ENCODE assay signal across 7 cellular contexts in the genomic region with DNA sequence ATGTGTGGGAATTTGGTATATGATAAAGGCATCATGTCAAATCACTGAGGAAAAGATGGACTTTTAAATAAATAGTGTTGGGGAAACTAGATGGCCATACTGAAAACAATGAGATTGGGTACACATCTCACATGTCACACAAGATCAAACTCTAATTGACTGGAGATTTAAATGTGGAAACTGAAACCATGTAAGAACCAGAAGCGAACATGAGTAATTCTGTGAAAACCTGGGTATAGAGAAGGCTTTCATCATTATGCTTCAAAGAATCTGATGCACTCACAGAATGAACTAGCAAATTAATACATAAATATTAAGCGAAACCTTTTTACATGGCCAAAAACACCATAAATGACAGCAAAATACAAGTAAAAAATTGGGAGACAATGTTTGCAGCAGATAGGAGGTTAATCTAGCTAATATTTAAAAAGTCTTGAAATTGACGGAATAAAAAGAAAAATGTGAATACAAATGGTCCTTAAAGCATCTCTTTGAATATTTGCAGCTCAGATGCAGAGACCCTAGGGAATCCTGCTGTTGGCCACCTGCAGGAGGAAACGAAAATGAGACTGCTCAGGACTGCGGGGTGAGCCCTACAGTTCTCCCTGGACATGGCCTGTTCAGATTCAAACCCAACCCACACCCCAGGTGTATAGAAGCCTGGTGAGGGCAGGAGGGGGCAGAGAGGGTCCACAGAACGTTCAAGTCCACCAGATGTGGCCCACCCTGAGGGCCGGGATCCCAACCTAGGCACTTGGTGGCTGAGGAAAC.
DNase-seq lines count a peak whose midpoint lies in the region; ATAC-seq, FAIRE-seq and TF ChIP-seq lines count a peak whose summit lies in the region.
"Not testable (repeated sequence)": the region's sequence is repeated elsewhere in the genome, so short reads cannot be mapped to it uniquely, and the experiment has no call there.

No MANE protein-coding gene starts in this region.

- CTCF ChIA-PET in A549 (lab: Yijun Ruan, JAX) = interaction anchor here (1.2 kb wide), 1 partner anchor 32 kb away, joined by 3 read pairs; no protein-coding TSS in a partner anchor
- CTCF ChIA-PET in activated CD4-positive, alpha-beta T cell treated with anti-CD3 and anti-CD28 coated beads for 36 hours (lab: Charles Lee); HepG2 (lab: Yijun Ruan, JAX; ENCODE audit: low intra/inter-chr PET ratio, low total read pairs): not testable (repeated sequence)

- not testable (repeated sequence) for H3K4me1 ChIP-seq in A549; MM.1S (ENCODE audit: low read length); HepG2 (ENCODE audit: insufficient read depth, low read length)

- peak; percentile 89 for FAIRE-seq in A549 (lab: Jason Lieb, UNC)
- FAIRE-seq in HepG2 (lab: Jason Lieb, UNC) = not testable (repeated sequence)

- 18% methylated on average over 7 of the region's 7 CpGs for WGBS in A549 (ENCODE audit: missing lambda C conversion rate)
- WGBS in HepG2 (ENCODE audit: low lambda C conversion rate) = 19% methylated on average over 5 of the region's 7 CpGs

- not testable (repeated sequence) for TF ChIP-seq RAD21 in A549 (conservative IDR thresholded peaks at IDR 0.05 in 1 of 2, IDR thresholded peaks at IDR 0.05 in 1 of 2); HepG2 (CRISPR knock-in tag; IDR thresholded peaks at IDR 0.05)

- not testable (repeated sequence) for H4K20me1 ChIP-seq in MM.1S (ENCODE audit: insufficient read depth, low read length); HepG2 (ENCODE audit: insufficient read depth, low read length)

- not testable (repeated sequence) for BruUV-seq in HepG2 (replicated peaks; lab: Mats Ljungman, UMichigan)

- not testable (repeated sequence) for H3K9me3 Mint-ChIP-seq in activated CD4-positive, alpha-beta T cell treated with anti-CD3 and anti-CD28 coated beads for 36 hours (ENCODE audit: low read depth); stimulated activated memory B cell treated with anti-CD40 and anti-IgM and Interleukin-4, amounts not matched to agents 10 μg/mL and 1 μg/mL and 100 μg/mL, for 72 hours

- H3K4me1 Mint-ChIP-seq in activated CD4-positive, alpha-beta T cell treated with anti-CD3 and anti-CD28 coated beads for 36 hours = not testable (repeated sequence)
- peaks cover 12% of the 10 kb centered on the region for H3K4me1 Mint-ChIP-seq in stimulated activated memory B cell treated with anti-CD40 and anti-IgM and Interleukin-4, amounts not matched to agents 10 μg/mL and 1 μg/mL and 100 μg/mL, for 72 hours

- POLR2A ChIA-PET in A549 (lab: Yijun Ruan, JAX); activated CD4-positive, alpha-beta T cell treated with anti-CD3 and anti-CD28 coated beads for 36 hours (lab: Charles Lee); HepG2 (lab: Yijun Ruan, JAX): not testable (repeated sequence)

- H3K9me2 ChIP-seq in MM.1S (replicated peaks; ENCODE audit: insufficient read depth, low read length) = not testable (repeated sequence)

- TF ChIP-seq CTCF in A549 (IDR thresholded peaks at IDR 0.05); MM.1S (IDR thresholded peaks at IDR 0.05; ENCODE audit: low read length); HepG2 (CRISPR knock-in tag; IDR thresholded peaks at IDR 0.05): not testable (repeated sequence)

- not testable (repeated sequence) for DNase-seq in A549 (ENCODE audit: low read depth in 1 of 2, low spot score in 1 of 2); activated CD4-positive, alpha-beta T cell treated with anti-CD3 and anti-CD28 coated beads for 36 hours; HepG2 (ENCODE audit: low spot score)
- DNase-seq in MM.1S = peak; percentile 6

- not testable (repeated sequence) for H3K9ac ChIP-seq in MM.1S (ENCODE audit: low read length); HepG2 (ENCODE audit: insufficient read depth, low read depth, low read length)

- not testable (repeated sequence) for TF ChIP-seq EP300 in A549 (IDR thresholded peaks at IDR 0.05); HepG2 (IDR thresholded peaks at IDR 0.05; ENCODE audit: low read depth in 2 of 2, low read length in 2 of 2); HepG2 (CRISPR knock-in tag; IDR thresholded peaks at IDR 0.05; ENCODE audit: borderline replicate concordance)

- H3F3A ChIP-seq in MM.1S (ENCODE audit: insufficient read depth, low read length) = not testable (repeated sequence)

- ATAC-seq in A549 = peak in 1 of 2 experiments; percentile 59; a peak in 3 of 6 replicates
- peak; percentile 50 for ATAC-seq in HG02610 (IDR thresholded peaks at IDR 0.05; ENCODE audit: unreplicated experiment)
- ATAC-seq in HG03558 (IDR thresholded peaks at IDR 0.05; ENCODE audit: extremely low read depth, unreplicated experiment) = peak; percentile 49
- peak; percentile 30 for ATAC-seq in activated CD4-positive, alpha-beta T cell treated with anti-CD3 and anti-CD28 coated beads for 36 hours
- peak; percentile 52; the same call in 1 of the 3 replicates for ATAC-seq in HepG2
- ATAC-seq in stimulated activated memory B cell treated with anti-CD40 and anti-IgM and Interleukin-4, amounts not matched to agents 10 μg/mL and 1 μg/mL and 100 μg/mL, for 72 hours = peak; percentile 43

- not testable (repeated sequence) for H3K27me3 ChIP-seq in MM.1S (replicated peaks; ENCODE audit: insufficient read depth, low read length); HepG2 (ENCODE audit: control insufficient read depth in 1 of 2, insufficient read depth in 2 of 2, low read length in 2 of 2)

- not testable (repeated sequence) for H3K79me2 ChIP-seq in MM.1S (ENCODE audit: low read length); HepG2 (ENCODE audit: insufficient read depth, low read length)

- not testable (repeated sequence) for H3K4me3 ChIP-seq in A549; MM.1S (ENCODE audit: low read length); HepG2 (replicated peaks in 1 of 3; ENCODE audit: insufficient read depth in 1 of 3, low read depth in 2 of 3, low read length in 3 of 3)

- not testable (repeated sequence) for H3K36me3 Mint-ChIP-seq in activated CD4-positive, alpha-beta T cell treated with anti-CD3 and anti-CD28 coated beads for 36 hours (ENCODE audit: low read depth); stimulated activated memory B cell treated with anti-CD40 and anti-IgM and Interleukin-4, amounts not matched to agents 10 μg/mL and 1 μg/mL and 100 μg/mL, for 72 hours

- H3K27ac ChIP-seq in A549; MM.1S (ENCODE audit: low read length); HepG2 (ENCODE audit: extremely low read length, insufficient read depth, low read length): not testable (repeated sequence)

- not testable (repeated sequence) for TF ChIP-seq POLR2A in A549 (IDR thresholded peaks at IDR 0.05; ENCODE audit: low read length); HepG2 (IDR thresholded peaks at IDR 0.05; ENCODE audit: insufficient read depth in 1 of 2, low read depth in 2 of 2, low read length in 2 of 2)

- not testable (repeated sequence) for H2AFZ ChIP-seq in MM.1S (ENCODE audit: low read length); HepG2 (ENCODE audit: low read length)

- H3K27me3 Mint-ChIP-seq in activated CD4-positive, alpha-beta T cell treated with anti-CD3 and anti-CD28 coated beads for 36 hours = not testable (repeated sequence)
- peaks cover 26% of the 10 kb centered on the region for H3K27me3 Mint-ChIP-seq in stimulated activated memory B cell treated with anti-CD40 and anti-IgM and Interleukin-4, amounts not matched to agents 10 μg/mL and 1 μg/mL and 100 μg/mL, for 72 hours

- not testable (repeated sequence) for H3K9me3 ChIP-seq in A549; MM.1S (replicated peaks; ENCODE audit: insufficient read depth, low read length); HepG2 (ENCODE audit: low read length)

- in situ Hi-C loops in HepG2 (cut with HindIII; ENCODE audit: extremely low pct_ligation_motif_present, low pct_unique_long_range_greater_than_20kb) = not testable (repeated sequence)

- H3K4me2 ChIP-seq in A549; MM.1S (ENCODE audit: low read depth, low read length); HepG2 (ENCODE audit: low read depth, low read length): not testable (repeated sequence)

- not testable (repeated sequence) for H3K4me3 Mint-ChIP-seq in activated CD4-positive, alpha-beta T cell treated with anti-CD3 and anti-CD28 coated beads for 36 hours; stimulated activated memory B cell treated with anti-CD40 and anti-IgM and Interleukin-4, amounts not matched to agents 10 μg/mL and 1 μg/mL and 100 μg/mL, for 72 hours

- not testable (repeated sequence) for H3K27ac Mint-ChIP-seq in activated CD4-positive, alpha-beta T cell treated with anti-CD3 and anti-CD28 coated beads for 36 hours; stimulated activated memory B cell treated with anti-CD40 and anti-IgM and Interleukin-4, amounts not matched to agents 10 μg/mL and 1 μg/mL and 100 μg/mL, for 72 hours

- intact Hi-C loops in activated CD4-positive, alpha-beta T cell treated with anti-CD3 and anti-CD28 coated beads for 36 hours (cut with DNase I, micrococcal nuclease); HepG2 (cut with micrococcal nuclease; ENCODE audit: unreplicated experiment): not testable (repeated sequence)

- not testable (repeated sequence) for H3K36me3 ChIP-seq in MM.1S (replicated peaks; ENCODE audit: insufficient read depth, low read length); HepG2 (replicated peaks in 1 of 2; ENCODE audit: control insufficient read depth in 1 of 2, insufficient read depth in 2 of 2, low read length in 2 of 2)
